1 cellular context compared by ENCODE assay signal in genomic region chr6:153272201-153272980, GRCh38.
TF ChIP-seq lines count a peak whose summit lies in the region.

No MANE protein-coding gene starts in this region.

TF ChIP-seq in GM23338, 12 proteins besides CTCF, POLR2A, EP300 and RAD21 (continued from another document):
- TF ChIP-seq, protein P1, sequence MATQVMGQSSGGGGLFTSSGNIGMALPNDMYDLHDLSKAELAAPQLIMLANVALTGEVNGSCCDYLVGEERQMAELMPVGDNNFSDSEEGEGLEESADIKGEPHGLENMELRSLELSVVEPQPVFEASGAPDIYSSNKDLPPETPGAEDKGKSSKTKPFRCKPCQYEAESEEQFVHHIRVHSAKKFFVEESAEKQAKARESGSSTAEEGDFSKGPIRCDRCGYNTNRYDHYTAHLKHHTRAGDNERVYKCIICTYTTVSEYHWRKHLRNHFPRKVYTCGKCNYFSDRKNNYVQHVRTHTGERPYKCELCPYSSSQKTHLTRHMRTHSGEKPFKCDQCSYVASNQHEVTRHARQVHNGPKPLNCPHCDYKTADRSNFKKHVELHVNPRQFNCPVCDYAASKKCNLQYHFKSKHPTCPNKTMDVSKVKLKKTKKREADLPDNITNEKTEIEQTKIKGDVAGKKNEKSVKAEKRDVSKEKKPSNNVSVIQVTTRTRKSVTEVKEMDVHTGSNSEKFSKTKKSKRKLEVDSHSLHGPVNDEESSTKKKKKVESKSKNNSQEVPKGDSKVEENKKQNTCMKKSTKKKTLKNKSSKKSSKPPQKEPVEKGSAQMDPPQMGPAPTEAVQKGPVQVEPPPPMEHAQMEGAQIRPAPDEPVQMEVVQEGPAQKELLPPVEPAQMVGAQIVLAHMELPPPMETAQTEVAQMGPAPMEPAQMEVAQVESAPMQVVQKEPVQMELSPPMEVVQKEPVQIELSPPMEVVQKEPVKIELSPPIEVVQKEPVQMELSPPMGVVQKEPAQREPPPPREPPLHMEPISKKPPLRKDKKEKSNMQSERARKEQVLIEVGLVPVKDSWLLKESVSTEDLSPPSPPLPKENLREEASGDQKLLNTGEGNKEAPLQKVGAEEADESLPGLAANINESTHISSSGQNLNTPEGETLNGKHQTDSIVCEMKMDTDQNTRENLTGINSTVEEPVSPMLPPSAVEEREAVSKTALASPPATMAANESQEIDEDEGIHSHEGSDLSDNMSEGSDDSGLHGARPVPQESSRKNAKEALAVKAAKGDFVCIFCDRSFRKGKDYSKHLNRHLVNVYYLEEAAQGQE (IDR thresholded peaks at IDR 0.05; ENCODE audit: unreplicated experiment), result no peak
- TF ChIP-seq JUNB (IDR thresholded peaks at IDR 0.05; ENCODE audit: unreplicated experiment) (no peak), EZH2 (IDR thresholded peaks at IDR 0.05; ENCODE audit: low read depth, unreplicated experiment) (no peak), ZNF462 (CRISPR knock-in tag; IDR thresholded peaks at IDR 0.05) (no peak), ZNF114 (CRISPR knock-in tag; IDR thresholded peaks at IDR 0.05) (no peak), ETS1 (IDR thresholded peaks at IDR 0.05) (no peak), STAT1 (IDR thresholded peaks at IDR 0.05; ENCODE audit: unreplicated experiment) (no peak)
